In genomic region chr3:4581040-4581439, GRCh38 we compare ENCODE assay signal across 1 cellular context.
TF ChIP-seq lines count a peak whose summit lies in the region.

No MANE protein-coding gene starts in this region.

TF ChIP-seq in HEK293, 187 proteins besides CTCF, POLR2A, EP300 and RAD21:
- TF ChIP-seq ZNF174 (tag by site-specific recombination; IDR thresholded peaks at IDR 0.05) (no peak), REST (tag by site-specific recombination; IDR thresholded peaks at IDR 0.05) (peak; percentile 87)
